11 cellular contexts compared by ENCODE assay signal in genomic region chr6:81613606-81614005, GRCh38.
DNase-seq lines count a peak whose midpoint lies in the region; ATAC-seq, FAIRE-seq and TF ChIP-seq lines count a peak whose summit lies in the region.
"Had no signal": no experiment of that assay in that cellular context is flagged by ENCODE, and none has a peak within 500 bp of the region (broad histone marks: within the 10 kb centered on the region; RNA-seq: fewer than 3 reads in every experiment).

No MANE protein-coding gene starts in this region.

- intact Hi-C loops in stomach (cut with DNase I; ENCODE audit: low total_unique reads) = no loop called here

- H3K9me3 ChIP-seq in AG04450 (ENCODE audit: control insufficient read depth, insufficient read depth, low read length) = no peaks in the 10 kb centered on the region
- no peaks in the 10 kb centered on the region for H3K9me3 ChIP-seq in stomach

- H3K4me3 ChIP-seq in AG04450 (ENCODE audit: low read depth, low read length) = no peak overlapping the region
- H3K4me3 ChIP-seq in fibroblast of pulmonary artery (replicated peaks; ENCODE audit: low read depth, low read length) = no peak overlapping the region
- H3K4me3 ChIP-seq in stomach = no peak overlapping the region

- peaks cover 0 to 14% (median 10%) of the 10 kb centered on the region in 4 donors for H3K4me1 ChIP-seq in stomach

- H3K36me3 ChIP-seq in stomach = no peaks in the 10 kb centered on the region

- TF ChIP-seq CTCF in AG04450 (IDR thresholded peaks at IDR 0.05; ENCODE audit: low read depth, low read length) (no peak), fibroblast of pulmonary artery (IDR thresholded peaks at IDR 0.05; ENCODE audit: low read length, missing control alignments) (no peak), stomach (IDR thresholded peaks at IDR 0.05) (no peak), D721Med (IDR thresholded peaks at IDR 0.05; ENCODE audit: insufficient read depth, missing control alignments) (no peak)

- whole genome bisulfite sequencing in stomach, 5 donors = 43 to 78% (median 70%) methylated on average over 1 of the region's 1 CpG

- ATAC-seq in SK-N-SH treated with all-trans-retinoic acid at 6 μM for 48 hours = peak; percentile 79

- DNase-seq in AG04450 (ENCODE audit: low read depth, low spot score) (peak; percentile 24), HCEC 1CT (peak; percentile 89), fibroblast of pulmonary artery (ENCODE audit: low read depth) (peak; percentile 84), T1000 (lab: John Stamatoyannopoulos, UW) (no peak), stomach (no peak), activated gamma-delta T cell treated with Interleukin-2 at 50 U/mL for 16 hours (no peak), D721Med (ENCODE audit: insufficient read length, low spot score) (no peak)
- DNase-seq: activated CD4-positive, alpha-beta T cell treated with anti-CD3 and anti-CD28 coated beads for 4 hours; activated naive CD8-positive, alpha-beta T cell treated with anti-CD3 and anti-CD28 coated beads for 36 hours; CD8-positive, alpha-beta memory T cell had no signal

- no peak for TF ChIP-seq POLR2A in stomach (IDR thresholded peaks at IDR 0.05)

- no peak for TF ChIP-seq EP300 in stomach (IDR thresholded peaks at IDR 0.05)

- POLR2A ChIA-PET in AG04450 (lab: Yijun Ruan, JAX) = interaction anchor here (0.6 kb wide), 1 partner anchor 282 kb away, joined by 3 read pairs; no protein-coding TSS in a partner anchor

- peak overlapping the region; percentile 47 for H3K27ac ChIP-seq in AG04450 (ENCODE audit: low read depth, low read length)
- H3K27ac ChIP-seq in stomach = peak overlapping the region in 2 of 5 donors; percentile 2 to 41

- no peak for FAIRE-seq in D721Med (lab: Jason Lieb, UNC)

- no peaks in the 10 kb centered on the region for H3K27me3 ChIP-seq in AG04450 (ENCODE audit: control insufficient read depth, insufficient read depth, low read length)
- H3K27me3 ChIP-seq in stomach = no peaks in the 10 kb centered on the region

- CTCF ChIA-PET in AG04450 (lab: Charles Lee) = interaction anchor here (0.7 kb wide), 1 partner anchor 1267 kb away, joined by 3 read pairs; no protein-coding TSS in a partner anchor

TF ChIP-seq in SK-N-SH treated with all-trans-retinoic acid at 6 μM for 48 hours, 23 proteins besides CTCF, POLR2A, EP300 and RAD21:
- TF ChIP-seq ZFP30 (CRISPR knock-in tag; IDR thresholded peaks at IDR 0.05) (no peak), PPARA (CRISPR knock-in tag; IDR thresholded peaks at IDR 0.05; ENCODE audit: borderline replicate concordance) (no peak), ARNTL (CRISPR knock-in tag; IDR thresholded peaks at IDR 0.05; ENCODE audit: borderline replicate concordance, low read depth) (no peak), BACH2 (CRISPR knock-in tag; IDR thresholded peaks at IDR 0.05; ENCODE audit: borderline replicate concordance) (no peak), OSR1 (CRISPR knock-in tag; IDR thresholded peaks at IDR 0.05) (no peak), ESRRG (CRISPR knock-in tag; IDR thresholded peaks at IDR 0.05) (no peak), SNAI2 (CRISPR knock-in tag; IDR thresholded peaks at IDR 0.05) (no peak), TCF4 (CRISPR knock-in tag; IDR thresholded peaks at IDR 0.05; ENCODE audit: borderline replicate concordance) (no peak), ZNF565 (CRISPR knock-in tag; conservative IDR thresholded peaks at IDR 0.05; ENCODE audit: low read depth) (no peak)
- TF ChIP-seq, protein P1, sequence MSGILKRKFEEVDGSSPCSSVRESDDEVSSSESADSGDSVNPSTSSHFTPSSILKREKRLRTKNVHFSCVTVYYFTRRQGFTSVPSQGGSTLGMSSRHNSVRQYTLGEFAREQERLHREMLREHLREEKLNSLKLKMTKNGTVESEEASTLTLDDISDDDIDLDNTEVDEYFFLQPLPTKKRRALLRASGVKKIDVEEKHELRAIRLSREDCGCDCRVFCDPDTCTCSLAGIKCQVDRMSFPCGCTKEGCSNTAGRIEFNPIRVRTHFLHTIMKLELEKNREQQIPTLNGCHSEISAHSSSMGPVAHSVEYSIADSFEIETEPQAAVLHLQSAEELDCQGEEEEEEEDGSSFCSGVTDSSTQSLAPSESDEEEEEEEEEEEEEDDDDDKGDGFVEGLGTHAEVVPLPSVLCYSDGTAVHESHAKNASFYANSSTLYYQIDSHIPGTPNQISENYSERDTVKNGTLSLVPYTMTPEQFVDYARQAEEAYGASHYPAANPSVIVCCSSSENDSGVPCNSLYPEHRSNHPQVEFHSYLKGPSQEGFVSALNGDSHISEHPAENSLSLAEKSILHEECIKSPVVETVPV (CRISPR knock-in tag; IDR thresholded peaks at IDR 0.05) = no peak

Comparison
In these comparisons a context has a peak if more than half of its experiments do, and no peak if none do; other contexts are left out.
1. DNase-seq: peak in AG04450 (single experiment), HCEC 1CT (single experiment) and fibroblast of pulmonary artery (single experiment); none in T1000 (single experiment), stomach (single experiment), activated gamma-delta T cell treated with Interleukin-2 at 50 U/mL for 16 hours (single experiment) and D721Med (single experiment).